In genomic region chr5:109694451-109694891, GRCh38 we compare ENCODE assay signal across 11 cellular contexts. TPM values are rescaled to one million over a fixed set of nuclear protein-coding genes. Genes with fewer than 3 reads are reported as not detected.
A peak's percentile ranks its signal among the peaks of the same experiment; 100 is the strongest.
DNase-seq lines count a peak whose midpoint lies in the region; ATAC-seq and TF ChIP-seq lines count a peak whose summit lies in the region.
"Had no signal": no experiment of that assay in that cellular context is flagged by ENCODE, and none has a peak within 500 bp of the region (broad histone marks: within the 10 kb centered on the region; RNA-seq: fewer than 3 reads in every experiment).

No MANE protein-coding gene starts in this region.

- H3K9me3 ChIP-seq in iPS-20b (ENCODE audit: insufficient read depth, low read depth, low read length) (no peaks in the 10 kb centered on the region), stomach (no peaks in the 10 kb centered on the region), upper lobe of left lung (no peaks in the 10 kb centered on the region)

- no peak for ATAC-seq in upper lobe of left lung (ENCODE audit: low FRiP score in 2 of 2)

- H3K4me3 ChIP-seq in iPS-20b (ENCODE audit: low read length) (0 out of 2 replicates have a peak overlapping the region, but pooled peaks have one; percentile 20), stomach (no peak overlapping the region), upper lobe of left lung (no peak overlapping the region), foreskin fibroblast (ENCODE audit: low read depth in 1 of 2, low read length in 2 of 2) (no peak overlapping the region)
- H3K4me3 ChIP-seq: SK-N-MC had no signal

- H3K27ac ChIP-seq in iPS-20b (ENCODE audit: low read length): no peak overlapping the region
- peak overlapping the region in 3 of 5 donors; percentile 13 to 70 (median 42) for H3K27ac ChIP-seq in stomach
- peak overlapping the region in 2 of 4 donors; percentile 8 to 40 for H3K27ac ChIP-seq in upper lobe of left lung
- H3K27ac ChIP-seq: SK-N-MC had no signal

- H3K4me3 Mint-ChIP-seq in activated T-cell treated with anti-CD3 and anti-CD28 coated beads, Interleukin-2, amount 50 U/mL, for 24 hours: peak overlapping the region; percentile 91
- no peak overlapping the region for H3K4me3 Mint-ChIP-seq in activated CD4-positive, alpha-beta memory T cell treated with anti-CD3 and anti-CD28 coated beads, Interleukin-2, amount 10 ng/mL, durations not matched to agents 7 days and 5 days

- H3K9me3 Mint-ChIP-seq in activated T-cell treated with anti-CD3 and anti-CD28 coated beads, Interleukin-2, amount 50 U/mL, for 24 hours: no peaks in the 10 kb centered on the region
- H3K9me3 Mint-ChIP-seq in activated CD4-positive, alpha-beta memory T cell treated with anti-CD3 and anti-CD28 coated beads, Interleukin-2, amount 10 ng/mL, durations not matched to agents 7 days and 5 days: no peaks in the 10 kb centered on the region

- H3K36me3 Mint-ChIP-seq in activated T-cell treated with anti-CD3 and anti-CD28 coated beads, Interleukin-2, amount 50 U/mL, for 24 hours (ENCODE audit: low read depth): peaks cover 72% of the 10 kb centered on the region
- H3K36me3 Mint-ChIP-seq in activated CD4-positive, alpha-beta memory T cell treated with anti-CD3 and anti-CD28 coated beads, Interleukin-2, amount 10 ng/mL, durations not matched to agents 7 days and 5 days (ENCODE audit: low read depth): peaks cover 34% of the 10 kb centered on the region

- H3K27me3 Mint-ChIP-seq in activated T-cell treated with anti-CD3 and anti-CD28 coated beads, Interleukin-2, amount 50 U/mL, for 24 hours: no peaks in the 10 kb centered on the region
- no peaks in the 10 kb centered on the region for H3K27me3 Mint-ChIP-seq in activated CD4-positive, alpha-beta memory T cell treated with anti-CD3 and anti-CD28 coated beads, Interleukin-2, amount 10 ng/mL, durations not matched to agents 7 days and 5 days

- H3K4me1 Mint-ChIP-seq in activated T-cell treated with anti-CD3 and anti-CD28 coated beads, Interleukin-2, amount 50 U/mL, for 24 hours (ENCODE audit: low read depth): peaks cover 77% of the 10 kb centered on the region
- peaks cover 72% of the 10 kb centered on the region for H3K4me1 Mint-ChIP-seq in activated CD4-positive, alpha-beta memory T cell treated with anti-CD3 and anti-CD28 coated beads, Interleukin-2, amount 10 ng/mL, durations not matched to agents 7 days and 5 days

- H3K9ac ChIP-seq in iPS-20b (ENCODE audit: low read depth, low read length): no peak overlapping the region

- intact Hi-C loops in stomach (cut with DNase I; ENCODE audit: low total_unique reads): no loop called here

- no peak for DNase-seq in activated T-cell treated with anti-CD3 and anti-CD28 coated beads, Interleukin-2, amount 50 U/mL, for 24 hours
- no peak for DNase-seq in activated T-cell treated with anti-CD3 and anti-CD28 coated beads for 4 hours
- no peak for DNase-seq in activated CD4-positive, alpha-beta memory T cell treated with anti-CD3 and anti-CD28 coated beads, Interleukin-2, amount 10 ng/mL, durations not matched to agents 7 days and 5 days
- DNase-seq in stomach: no peak
- no peak for DNase-seq in HUDEP-2 (lab: John Stamatoyannopoulos, UW; ENCODE audit: unreplicated experiment in 76 of 76)
- DNase-seq in upper lobe of left lung: no peak
- DNase-seq in foreskin fibroblast: no peak
- DNase-seq: activated effector memory CD4-positive, alpha-beta T cell treated with Interleukin-2 at 50 U/mL for 16 hours; NCI-H2171 treated with DMSO at 0.1 percent for 48 hours had no signal

- TF ChIP-seq POLR2A in stomach (IDR thresholded peaks at IDR 0.05) (no peak), upper lobe of left lung (IDR thresholded peaks at IDR 0.05) (no peak)

- H3K27ac Mint-ChIP-seq in activated T-cell treated with anti-CD3 and anti-CD28 coated beads, Interleukin-2, amount 50 U/mL, for 24 hours: peak overlapping the region; percentile 83
- H3K27ac Mint-ChIP-seq in activated CD4-positive, alpha-beta memory T cell treated with anti-CD3 and anti-CD28 coated beads, Interleukin-2, amount 10 ng/mL, durations not matched to agents 7 days and 5 days: peak overlapping the region; percentile 71

- TF ChIP-seq CTCF in stomach (IDR thresholded peaks at IDR 0.05) (no peak), upper lobe of left lung (IDR thresholded peaks at IDR 0.05) (no peak), foreskin fibroblast (IDR thresholded peaks at IDR 0.05; ENCODE audit: low read depth, low read length) (no peak)

- no peak for TF ChIP-seq EP300 in stomach (IDR thresholded peaks at IDR 0.05)
- TF ChIP-seq EP300 in upper lobe of left lung (IDR thresholded peaks at IDR 0.05): no peak

- CTCF ChIA-PET in activated CD4-positive, alpha-beta memory T cell treated with anti-CD3 and anti-CD28 coated beads, Interleukin-2, amount 10 ng/mL, durations not matched to agents 7 days and 5 days (lab: Charles Lee): no interaction called here

- 81 to 98% (median 85%) methylated on average over 1 of the region's 1 CpG for WGBS in stomach, 5 donors
- WGBS in upper lobe of left lung, 2 donors: 90% methylated on average over 1 of the region's 1 CpG

- H3K4me1 ChIP-seq in iPS-20b (ENCODE audit: insufficient read depth, low read length): peaks cover 60% of the 10 kb centered on the region
- peaks cover 36 to 71% (median 56%) of the 10 kb centered on the region in 4 donors for H3K4me1 ChIP-seq in stomach
- H3K4me1 ChIP-seq in upper lobe of left lung: peaks cover 34 to 57% (median 40%) of the 10 kb centered on the region in 4 donors

- POLR2A ChIA-PET in activated CD4-positive, alpha-beta memory T cell treated with anti-CD3 and anti-CD28 coated beads, Interleukin-2, amount 10 ng/mL, durations not matched to agents 7 days and 5 days (lab: Charles Lee): no interaction called here

- H3K36me3 ChIP-seq in iPS-20b (ENCODE audit: insufficient read depth, low read depth, low read length) (peaks cover 7% of the 10 kb centered on the region; the same call in 1 of the 2 replicates), stomach (no peaks in the 10 kb centered on the region), upper lobe of left lung (no peaks in the 10 kb centered on the region)

- H3K27me3 ChIP-seq in iPS-20b (ENCODE audit: insufficient read depth, low read length): no peaks in the 10 kb centered on the region
- H3K27me3 ChIP-seq in stomach: no peaks in the 10 kb centered on the region
- H3K27me3 ChIP-seq in upper lobe of left lung: no peaks in the 10 kb centered on the region

RNA-seq across cellular contexts. Expression of gene MAN2A1, which starts 4.7 kb away (rescaled TPM):
- total RNA-seq in activated CD4-positive, alpha-beta memory T cell treated with anti-CD3 and anti-CD28 coated beads, Interleukin-2, amount 10 ng/mL, durations not matched to agents 7 days and 5 days: 10 to 100 TPM; 32.6 to 33.5 TPM
- 100 to 1,000 TPM in 1 of 5 donors, 10 to 100 TPM in 4; 29.2 to 136 (median 50.1) TPM for total RNA-seq in stomach
- polyA plus RNA-seq in stomach: 1 to 10 TPM; 6.1 to 9.0 (median 6.6) TPM
- 10 to 100 TPM; 23.0 to 48.2 (median 40.0) TPM for total RNA-seq in upper lobe of left lung
